23 cellular contexts compared by ENCODE assay signal in genomic region chr14:22264759-22265158, GRCh38.
"Had no signal": no experiment of that assay in that cellular context is flagged by ENCODE, and none has a peak within 500 bp of the region (broad histone marks: within the 10 kb centered on the region; RNA-seq: fewer than 3 reads in every experiment).

No MANE protein-coding gene starts in this region.

- DNase-seq: activated CD4-positive, alpha-beta T cell treated with anti-CD3 and anti-CD28 coated beads for 1 hour; activated CD4-positive, alpha-beta T cell treated with anti-CD3 and anti-CD28 coated beads, Interleukin-2, amount 50 U/mL, for 4 hours; activated gamma-delta T cell treated with Interleukin-2 at 50 U/mL for 16 hours; activated T-cell treated with anti-CD3 and anti-CD28 coated beads for 4 hours; amniotic stem cell; body of pancreas; effector memory CD8-positive, alpha-beta T cell; foreskin fibroblast; islet precursor cell; left colon; lower lobe of right lung; pancreas; right lobe of liver; small intestine; stimulated activated CD4-positive, alpha-beta T cell treated with anti-CD3 and anti-CD28 coated beads, Interleukin-4, amount 100 ng/mL, for 24 hours; testis; upper lobe of left lung had no signal

- H3K4me1 ChIP-seq: body of pancreas, lower lobe of right lung, pancreas, right lobe of liver had no signal

- FAIRE-seq: pancreas, small intestine had no signal

- H3K4me1 Mint-ChIP-seq: stimulated activated effector memory CD8-positive, alpha-beta T cell treated with anti-CD3 and anti-CD28 coated beads, Interleukin-12 subunit alpha, Interleukin-12 subunit beta, amount 100 ng/mL, for 72 hours had no signal

- H3K4me3 Mint-ChIP-seq: activated T-helper 1 cell treated with anti-CD3 and anti-CD28 coated beads, Interleukin-12 subunit alpha, Interleukin-12 subunit beta, Interleukin-2, Interleukin-4 antibody, amounts not matched to agents 30 ng/mL and 10 ng/mL and 1 ng/mL, durations not matched to agents 14 hours and 24 hours and 36 hours; stimulated activated effector memory CD8-positive, alpha-beta T cell treated with anti-CD3 and anti-CD28 coated beads, Interleukin-12 subunit alpha, Interleukin-12 subunit beta, amount 100 ng/mL, for 72 hours; T-helper 1 cell treated with Interleukin-12 subunit alpha and Interleukin-12 subunit beta and Interleukin-4 antibody, amounts not matched to agents 30 μg/mL and 1 μg/mL, for 36 hours had no signal

- H3K36me3 ChIP-seq: lower lobe of right lung, pancreas, right lobe of liver, upper lobe of left lung had no signal

- H3K27ac Mint-ChIP-seq: activated T-helper 1 cell treated with anti-CD3 and anti-CD28 coated beads, Interleukin-12 subunit alpha, Interleukin-12 subunit beta, Interleukin-2, Interleukin-4 antibody, amounts not matched to agents 30 ng/mL and 10 ng/mL and 1 ng/mL, durations not matched to agents 14 hours and 24 hours and 36 hours; effector memory CD8-positive, alpha-beta T cell; stimulated activated effector memory CD8-positive, alpha-beta T cell treated with anti-CD3 and anti-CD28 coated beads, Interleukin-12 subunit alpha, Interleukin-12 subunit beta, amount 100 ng/mL, for 72 hours had no signal

- H3K36me3 Mint-ChIP-seq: activated naive CD4-positive, alpha-beta T cell treated with anti-CD3 and anti-CD28 coated beads, Interleukin-2, amount 50 U/mL, for 72 hours; naive thymus-derived CD8-positive, alpha-beta T cell; stimulated activated effector memory CD8-positive, alpha-beta T cell treated with anti-CD3 and anti-CD28 coated beads, Interleukin-12 subunit alpha, Interleukin-12 subunit beta, amount 100 ng/mL, for 72 hours had no signal

- H3K27me3 ChIP-seq: body of pancreas, pancreas, right lobe of liver, testis, upper lobe of left lung had no signal

- H3K4me3 ChIP-seq: body of pancreas, lower lobe of right lung, pancreas, right lobe of liver, testis, upper lobe of left lung had no signal

- H3K9me3 Mint-ChIP-seq: activated naive CD4-positive, alpha-beta T cell treated with anti-CD3 and anti-CD28 coated beads, Interleukin-2, amount 50 U/mL, for 72 hours; activated T-helper 1 cell treated with anti-CD3 and anti-CD28 coated beads, Interleukin-12 subunit alpha, Interleukin-12 subunit beta, Interleukin-2, Interleukin-4 antibody, amounts not matched to agents 30 ng/mL and 10 ng/mL and 1 ng/mL, durations not matched to agents 14 hours and 24 hours and 36 hours; effector memory CD8-positive, alpha-beta T cell; naive thymus-derived CD8-positive, alpha-beta T cell; stimulated activated effector memory CD8-positive, alpha-beta T cell treated with anti-CD3 and anti-CD28 coated beads, Interleukin-12 subunit alpha, Interleukin-12 subunit beta, amount 100 ng/mL, for 72 hours; T-helper 1 cell treated with Interleukin-12 subunit alpha and Interleukin-12 subunit beta and Interleukin-4 antibody, amounts not matched to agents 30 μg/mL and 1 μg/mL, for 36 hours had no signal

- H3K27me3 Mint-ChIP-seq: effector memory CD8-positive, alpha-beta T cell had no signal

- H3K27ac ChIP-seq: body of pancreas, lower lobe of right lung, pancreas, right lobe of liver, upper lobe of left lung, VCaP had no signal

- H3K9me3 ChIP-seq: body of pancreas, lower lobe of right lung, pancreas, right lobe of liver, testis, upper lobe of left lung had no signal
